Comparison of ENCODE assay signal across 21 cellular contexts in the genomic region with DNA sequence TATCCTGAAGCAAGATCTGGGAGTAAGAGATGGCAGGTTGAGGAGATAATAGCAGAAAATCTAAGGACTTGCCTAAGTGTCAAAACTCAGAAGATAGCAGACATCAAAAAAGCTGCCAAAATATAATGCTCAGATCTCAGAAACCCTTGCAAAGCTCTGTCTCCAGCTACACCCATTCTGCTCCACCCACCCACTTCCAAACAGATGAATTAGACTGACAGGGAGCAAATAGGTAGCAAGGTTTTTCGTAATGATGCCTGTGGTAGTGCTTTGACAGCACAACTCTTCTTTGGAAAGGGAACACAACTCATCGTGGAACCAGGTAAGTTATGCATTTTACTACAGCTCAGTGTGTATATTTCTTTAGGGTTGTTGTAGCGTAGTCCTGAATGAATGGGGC.
"Had no signal": no experiment of that assay in that cellular context is flagged by ENCODE, and none has a peak within 500 bp of the region (broad histone marks: within the 10 kb centered on the region; RNA-seq: fewer than 3 reads in every experiment).

No MANE protein-coding gene starts in this region.

- ATAC-seq: gastrocnemius medialis, psoas muscle, right cardiac atrium, WTC11 had no signal

- DNase-seq: activated CD4-positive, alpha-beta memory T cell treated with anti-CD3 and anti-CD28 coated beads, Interleukin-2, amount 10 ng/mL, durations not matched to agents 7 days and 5 days; activated naive CD4-positive, alpha-beta T cell treated with Interleukin-2 at 50 U/mL for 16 hours; activated T-cell treated with anti-CD3 and anti-CD28 coated beads, Interleukin-2, amount 50 U/mL, for 1 hour; cerebellar nuclear complex; esophagus squamous epithelium; gastrocnemius medialis; hypothalamus; midbrain; ovary; psoas muscle; right cardiac atrium; stimulated activated CD4-positive, alpha-beta T cell treated with anti-CD3 and anti-CD28 coated beads, Interleukin-4, amount 100 ng/mL, for 24 hours; stimulated activated naive CD4-positive, alpha-beta T cell treated with Interleukin-2 at 50 U/mL for 16 hours; substantia nigra; T-helper 1 cell; T1000; thyroid gland had no signal

- H3K4me3 ChIP-seq: coronary artery, esophagus squamous epithelium, gastrocnemius medialis, ovary, psoas muscle, thyroid gland had no signal

- H3K36me3 Mint-ChIP-seq: WTC11 had no signal

- H3K4me1 Mint-ChIP-seq: activated CD4-positive, alpha-beta memory T cell treated with anti-CD3 and anti-CD28 coated beads, Interleukin-2, amount 10 ng/mL, durations not matched to agents 7 days and 5 days; nephron; WTC11 had no signal

- H3K4me3 Mint-ChIP-seq: activated CD4-positive, alpha-beta memory T cell treated with anti-CD3 and anti-CD28 coated beads, Interleukin-2, amount 10 ng/mL, durations not matched to agents 7 days and 5 days; nephron; WTC11 had no signal

- H3K9me3 ChIP-seq: esophagus squamous epithelium, gastrocnemius medialis, neutrophil, ovary, psoas muscle, thyroid gland had no signal

- H3K9me3 Mint-ChIP-seq: activated CD4-positive, alpha-beta memory T cell treated with anti-CD3 and anti-CD28 coated beads, Interleukin-2, amount 10 ng/mL, durations not matched to agents 7 days and 5 days; nephron; WTC11 had no signal

- H3K36me3 ChIP-seq: esophagus squamous epithelium, gastrocnemius medialis, neutrophil, ovary, thyroid gland had no signal

- H3K27me3 ChIP-seq: gastrocnemius medialis, neutrophil, ovary, thyroid gland had no signal

- H3K27me3 Mint-ChIP-seq: activated CD4-positive, alpha-beta memory T cell treated with anti-CD3 and anti-CD28 coated beads, Interleukin-2, amount 10 ng/mL, durations not matched to agents 7 days and 5 days had no signal

- H3K4me1 ChIP-seq: gastrocnemius medialis, psoas muscle had no signal

- H3K27ac ChIP-seq: coronary artery, esophagus squamous epithelium, gastrocnemius medialis, neutrophil, ovary, psoas muscle, thyroid gland had no signal
